Comparison of ENCODE assay signal across 15 cellular contexts in the genomic region with DNA sequence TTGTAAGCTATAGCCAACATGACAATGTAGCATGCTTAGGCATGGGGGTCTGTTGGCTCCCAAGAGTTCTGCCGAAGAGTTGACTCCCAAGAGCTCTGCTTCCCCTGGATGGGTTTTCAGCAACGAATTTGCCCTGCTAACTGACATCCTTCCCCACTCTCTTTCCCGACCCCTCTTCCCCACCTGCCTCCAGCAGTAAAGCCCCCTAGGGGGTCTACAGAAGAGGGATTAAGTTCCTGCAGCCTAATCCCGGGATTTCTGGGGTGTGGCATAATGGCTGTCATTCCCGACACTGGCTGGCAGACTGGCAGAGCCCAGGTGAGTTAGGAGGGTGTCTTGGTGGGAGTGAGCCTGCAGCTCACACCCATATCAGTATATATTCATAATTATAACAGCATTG.
A peak's percentile ranks its signal among the peaks of the same experiment; 100 is the strongest.
DNase-seq lines count a peak whose midpoint lies in the region; ATAC-seq, FAIRE-seq and TF ChIP-seq lines count a peak whose summit lies in the region.
"Had no signal": no experiment of that assay in that cellular context is flagged by ENCODE, and none has a peak within 500 bp of the region (broad histone marks: within the 10 kb centered on the region; RNA-seq: fewer than 3 reads in every experiment).

No MANE protein-coding gene starts in this region.

- no peak for FAIRE-seq in GM12878 (lab: Jason Lieb, UNC)
- FAIRE-seq: bronchial epithelial cell, frontal cortex had no signal

- H4K8ac ChIP-seq in mesendoderm (ENCODE audit: low read depth, low read length), result no peak overlapping the region

- no peak for TF ChIP-seq RAD21 in GM12878 (IDR thresholded peaks at IDR 0.05; ENCODE audit: insufficient read depth, low read depth, low read length)

- H3F3A ChIP-seq in DOHH2 (ENCODE audit: control insufficient read depth, insufficient read depth), result no peaks in the 10 kb centered on the region

- H3K4me1 ChIP-seq in DOHH2 (ENCODE audit: control insufficient read depth, low read length) (peaks cover 21% of the 10 kb centered on the region), GM12878 (ENCODE audit: control insufficient read depth, insufficient read depth, low read length) (peaks cover 11% of the 10 kb centered on the region), mesendoderm (ENCODE audit: control insufficient read depth, low read depth, low read length) (peaks cover 3% of the 10 kb centered on the region)

- RAD21 ChIA-PET in GM12878 (lab: Charles Lee; ENCODE audit: unreplicated experiment), result interaction anchor here (0.6 kb wide), 1 partner anchor 71 kb away, joined by 5 read pairs; no protein-coding TSS in a partner anchor

- no peak overlapping the region for H3K56ac ChIP-seq in mesendoderm (ENCODE audit: low read length)

- H3K4ac ChIP-seq in mesendoderm (ENCODE audit: low read depth, low read length), result no peak overlapping the region

- H3K4me2 ChIP-seq in DOHH2 (ENCODE audit: low read length) (peak overlapping the region; percentile 68), GM12878 (ENCODE audit: control insufficient read depth, insufficient read depth) (peak overlapping the region; percentile 14), mesendoderm (ENCODE audit: low read length) (peak overlapping the region; percentile 100)

- TF ChIP-seq EP300 in GM12878 (IDR thresholded peaks at IDR 0.05; ENCODE audit: borderline replicate concordance in 1 of 2, control insufficient read depth in 1 of 2, low read depth in 2 of 2, low read length in 2 of 2), result no peak

- CTCF ChIA-PET in GM12878 (lab: Yijun Ruan, JAX), result interaction anchor here (0.6 to 2.4 kb wide), 6 partner anchors 12 to 159 kb away, joined by 3 to 9 read pairs (median 4); no protein-coding TSS in a partner anchor

- H3K4me3 ChIP-seq in DOHH2 (ENCODE audit: low read length) (peak overlapping the region; percentile 66), HFF-Myc (replicated peaks; ENCODE audit: low read depth, low read length) (peak overlapping the region; percentile 47), GM12878 (peak overlapping the region; percentile 81; the same call in 1 of the 2 replicates), mesendoderm (ENCODE audit: low read length) (peak overlapping the region; percentile 13)
- H3K4me3 ChIP-seq: skin epidermis had no signal

- no peak overlapping the region for H2BK120ac ChIP-seq in mesendoderm (ENCODE audit: low read depth, low read length)

- WGBS in GM12878 (ENCODE audit: insufficient coverage, insufficient replicate concordance, low lambda C conversion rate, missing lambda C conversion rate), result 23% methylated on average over 5 of the region's 5 CpGs
- no CpG with 5 or more reads among the region's 5 CpGs for WGBS in mesendoderm (ENCODE audit: extremely low coverage, insufficient coverage, low lambda C conversion rate)

- peaks cover 36% of the 10 kb centered on the region for H3K27me3 ChIP-seq in DOHH2 (ENCODE audit: control insufficient read depth, low read length)
- H3K27me3 ChIP-seq in GM12878 (replicated peaks in 1 of 2; ENCODE audit: control insufficient read depth in 2 of 2, insufficient read depth in 2 of 2, low read length in 1 of 2), result no peaks in the 10 kb centered on the region
- H3K27me3 ChIP-seq in mesendoderm (ENCODE audit: insufficient read depth, low read length, poor library complexity), result peaks cover 3% of the 10 kb centered on the region

- no peaks in the 10 kb centered on the region for H4K20me1 ChIP-seq in DOHH2 (ENCODE audit: control insufficient read depth, insufficient read depth, low read depth, low read length)
- no peaks in the 10 kb centered on the region for H4K20me1 ChIP-seq in GM12878 (ENCODE audit: control insufficient read depth, insufficient read depth)

- H3K79me2 ChIP-seq in DOHH2 (ENCODE audit: control insufficient read depth, low read length), result no peaks in the 10 kb centered on the region
- no peaks in the 10 kb centered on the region for H3K79me2 ChIP-seq in GM12878 (ENCODE audit: control insufficient read depth, insufficient read depth, low read length)
- H3K79me2 ChIP-seq in mesendoderm (ENCODE audit: control insufficient read depth, insufficient read depth, low read length), result no peaks in the 10 kb centered on the region

- H2AK5ac ChIP-seq in mesendoderm (ENCODE audit: low read length), result no peak overlapping the region

- in situ Hi-C loops in GM12878 (cut with MboI), result no loop called here

- H4K5ac ChIP-seq in mesendoderm (ENCODE audit: low read length), result no peak overlapping the region

- SMC1A ChIA-PET in GM12878 (lab: Charles Lee; ENCODE audit: uncharacterized antibody, unreplicated experiment), result interaction anchor here (0.6 kb wide), 1 partner anchor 50 kb away, joined by 3 read pairs; no protein-coding TSS in a partner anchor

- no peak overlapping the region for H3K18ac ChIP-seq in mesendoderm (ENCODE audit: low read length)

- no peak overlapping the region for H2BK5ac ChIP-seq in mesendoderm (ENCODE audit: low read length)

- no peak overlapping the region for H2AFZ ChIP-seq in GM12878 (ENCODE audit: control insufficient read depth, low read depth, low read length)

- H3K9ac ChIP-seq in GM12878 (ENCODE audit: control insufficient read depth, insufficient read depth, low read length) (no peak overlapping the region), mesendoderm (ENCODE audit: low read length) (no peak overlapping the region)

- no peak for TF ChIP-seq POLR2A in GM12878 (IDR thresholded peaks at IDR 0.05; ENCODE audit: low read depth, low read length)

- H3K23ac ChIP-seq in mesendoderm (ENCODE audit: low read length), result no peak overlapping the region

- no peak for DNase-seq in HFF-Myc (ENCODE audit: extremely low read depth, low read depth)
- DNase-seq in GM12878 (ENCODE audit: low read depth, low spot score), result no peak
- DNase-seq in mesendoderm, result no peak
- no peak for DNase-seq in NCI-H1436 treated with DMSO at 0.1 percent for 48 hours (lab: John Stamatoyannopoulos, UW)
- DNase-seq in stimulated activated CD4-positive, alpha-beta T cell treated with anti-CD3 and anti-CD28 coated beads, Interleukin-2, amount 100 ng/mL, for 48 hours, result no peak
- DNase-seq in NCI-H446 (lab: John Stamatoyannopoulos, UW), result no peak
- DNase-seq in Ammon's horn (ENCODE audit: low spot score), result no peak
- DNase-seq: natural killer cell, NCI-H187 treated with DMSO at 0.1 percent for 48 hours, NCI-H446 treated with DMSO at 0.1 percent for 48 hours, T1000 had no signal

- H3K36me3 ChIP-seq in DOHH2 (ENCODE audit: control insufficient read depth, low read length), result no peaks in the 10 kb centered on the region
- H3K36me3 ChIP-seq in GM12878 (ENCODE audit: control insufficient read depth in 2 of 2, insufficient read depth in 2 of 2, low read length in 1 of 2), result no peaks in the 10 kb centered on the region
- no peaks in the 10 kb centered on the region for H3K36me3 ChIP-seq in mesendoderm (ENCODE audit: control insufficient read depth, insufficient read depth, low read length)

- no peaks in the 10 kb centered on the region for H3K79me1 ChIP-seq in mesendoderm (ENCODE audit: low read length)

- intact Hi-C loops in GM12878 (cut with micrococcal nuclease; ENCODE audit: unreplicated experiment), result loop anchor here (2.0 to 5.0 kb wide), 5 partner anchors 41 to 407 kb away; no protein-coding TSS in a partner anchor

- H3K9me3 ChIP-seq in DOHH2 (ENCODE audit: control insufficient read depth, insufficient read depth, low read length) (no peaks in the 10 kb centered on the region), GM12878 (replicated peaks; ENCODE audit: control insufficient read depth, insufficient read depth, low read length) (no peaks in the 10 kb centered on the region)

- no peaks in the 10 kb centered on the region for H3K9me2 ChIP-seq in DOHH2 (replicated peaks; ENCODE audit: control insufficient read depth, low read length)

- H2BK15ac ChIP-seq in mesendoderm (replicated peaks; ENCODE audit: low read depth), result no peak overlapping the region

- ATAC-seq in GM12878, result no peak
- ATAC-seq: natural killer cell had no signal

- POLR2A ChIA-PET in GM12878 (lab: Charles Lee), result interaction anchor here (0.6 kb wide), 1 partner anchor 83 kb away, joined by 4 read pairs; no protein-coding TSS in a partner anchor

- BruUV-seq in GM12878 (replicated peaks; lab: Mats Ljungman, UMichigan), result no TSS peak

- no peak overlapping the region for H3K27ac ChIP-seq in DOHH2 (ENCODE audit: low read depth, low read length)
- H3K27ac ChIP-seq in GM12878 (ENCODE audit: control insufficient read depth, insufficient read depth), result no peak overlapping the region
- no peak overlapping the region for H3K27ac ChIP-seq in mesendoderm (ENCODE audit: low read depth, low read length)
- H3K27ac ChIP-seq: skin epidermis had no signal

- TF ChIP-seq CTCF in DOHH2 (IDR thresholded peaks at IDR 0.05; ENCODE audit: low read depth, low read length, poor library complexity, severe bottlenecking) (no peak), HFF-Myc (IDR thresholded peaks at IDR 0.05; ENCODE audit: low read depth, low read length, missing control alignments) (no peak), GM12878 (IDR thresholded peaks at IDR 0.05 in 2 of 3, conservative IDR thresholded peaks at IDR 0.05 in 1 of 3; ENCODE audit: control insufficient read depth in 2 of 3, extremely low read depth in 1 of 3, insufficient read depth in 1 of 3, low read depth in 3 of 3, low read length in 3 of 3) (no peak)

TF ChIP-seq in GM12878, 131 proteins besides CTCF, POLR2A, EP300 and RAD21 (continues in another document):
- no peak for TF ChIP-seq MXI1 (IDR thresholded peaks at IDR 0.05; ENCODE audit: low read depth, low read length)
- TF ChIP-seq BACH1 (IDR thresholded peaks at IDR 0.05; ENCODE audit: borderline replicate concordance), result no peak
- TF ChIP-seq, protein P1, sequence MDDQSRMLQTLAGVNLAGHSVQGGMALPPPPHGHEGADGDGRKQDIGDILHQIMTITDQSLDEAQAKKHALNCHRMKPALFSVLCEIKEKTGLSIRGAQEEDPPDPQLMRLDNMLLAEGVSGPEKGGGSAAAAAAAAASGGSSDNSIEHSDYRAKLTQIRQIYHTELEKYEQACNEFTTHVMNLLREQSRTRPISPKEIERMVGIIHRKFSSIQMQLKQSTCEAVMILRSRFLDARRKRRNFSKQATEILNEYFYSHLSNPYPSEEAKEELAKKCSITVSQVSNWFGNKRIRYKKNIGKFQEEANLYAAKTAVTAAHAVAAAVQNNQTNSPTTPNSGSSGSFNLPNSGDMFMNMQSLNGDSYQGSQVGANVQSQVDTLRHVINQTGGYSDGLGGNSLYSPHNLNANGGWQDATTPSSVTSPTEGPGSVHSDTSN (IDR thresholded peaks at IDR 0.05; ENCODE audit: insufficient replicate concordance, low read depth, low read length), result no peak
- TF ChIP-seq CBX5 (IDR thresholded peaks at IDR 0.05; ENCODE audit: low read depth), result no peak
- no peak for TF ChIP-seq MTA3 (IDR thresholded peaks at IDR 0.05; ENCODE audit: borderline replicate concordance, low read length)
- no peak for TF ChIP-seq PAX5 (IDR thresholded peaks at IDR 0.05; ENCODE audit: borderline replicate concordance, low read depth, low read length)

Comparison
In these comparisons a context has a peak if more than half of its experiments do, and no peak if none do; other contexts are left out.
1. H3K4me2 ChIP-seq: peak in every context shown above with its lines; median percentile 100 in mesendoderm; 68 in DOHH2; 14 in GM12878.
2. H3K4me3 ChIP-seq: peak in every context shown above with its lines; median percentile 81 in GM12878; 66 in DOHH2; 47 in HFF-Myc; 13 in mesendoderm.